Comparison of ENCODE assay signal across 1 cellular context in genomic region chr19:3773814-3774515, GRCh38.
TF ChIP-seq lines count a peak whose summit lies in the region.

No MANE protein-coding gene starts in this region.

TF ChIP-seq in WTC11, 78 proteins besides CTCF, POLR2A, EP300 and RAD21:
- no peak for TF ChIP-seq ATF2 (CRISPR knock-in tag; IDR thresholded peaks at IDR 0.05; ENCODE audit: borderline replicate concordance, low read depth)
- no peak for TF ChIP-seq STAT6 (CRISPR knock-in tag; conservative IDR thresholded peaks at IDR 0.05; ENCODE audit: low read depth)
- no peak for TF ChIP-seq ESRRA (CRISPR knock-in tag; IDR thresholded peaks at IDR 0.05; ENCODE audit: borderline replicate concordance)
- no peak for TF ChIP-seq MLX (CRISPR knock-in tag; IDR thresholded peaks at IDR 0.05)
- no peak for TF ChIP-seq AR (CRISPR knock-in tag; IDR thresholded peaks at IDR 0.05)
- no peak for TF ChIP-seq CBFB (CRISPR knock-in tag; IDR thresholded peaks at IDR 0.05; ENCODE audit: low read depth)
- TF ChIP-seq E2F4 (CRISPR knock-in tag; IDR thresholded peaks at IDR 0.05; ENCODE audit: borderline replicate concordance, low read depth), result no peak
- no peak for TF ChIP-seq EMX1 (CRISPR knock-in tag; IDR thresholded peaks at IDR 0.05)
- TF ChIP-seq ZNF532 (CRISPR knock-in tag; IDR thresholded peaks at IDR 0.05; ENCODE audit: borderline replicate concordance), result no peak
- TF ChIP-seq TEAD4 (CRISPR knock-in tag; IDR thresholded peaks at IDR 0.05), result no peak
- no peak for TF ChIP-seq IRF1 (CRISPR knock-in tag; IDR thresholded peaks at IDR 0.05)
- TF ChIP-seq KAT7 (CRISPR knock-in tag; IDR thresholded peaks at IDR 0.05; ENCODE audit: borderline replicate concordance), result no peak
- TF ChIP-seq NFATC4 (CRISPR knock-in tag; IDR thresholded peaks at IDR 0.05), result no peak
- no peak for TF ChIP-seq ZSCAN18 (CRISPR knock-in tag; IDR thresholded peaks at IDR 0.05)
